In the genomic region with DNA sequence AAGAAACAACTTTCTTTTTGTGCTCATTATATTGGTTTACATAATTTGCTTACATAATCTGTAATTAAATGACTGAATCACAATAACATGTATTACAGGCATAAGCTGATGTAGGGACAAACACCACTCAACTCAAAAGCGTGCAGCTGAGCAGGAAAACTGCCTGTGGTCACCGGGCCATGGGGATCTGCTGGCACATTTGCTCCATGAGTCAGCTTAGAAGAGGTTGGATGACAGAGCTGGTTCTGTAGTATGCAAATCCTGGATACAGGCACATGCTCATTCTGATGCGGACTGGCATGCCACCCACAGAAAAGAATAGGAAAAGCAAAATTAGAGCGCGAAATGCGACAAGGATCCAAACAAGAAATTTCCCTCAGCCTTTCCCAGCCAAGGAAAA, we compare ENCODE assay signal across 1 cellular context.
TF ChIP-seq lines count a peak whose summit lies in the region.

No MANE protein-coding gene starts in this region.

TF ChIP-seq in HEK293, 187 proteins besides CTCF, POLR2A, EP300 and RAD21 (continued from another document):
- TF ChIP-seq, protein P1, sequence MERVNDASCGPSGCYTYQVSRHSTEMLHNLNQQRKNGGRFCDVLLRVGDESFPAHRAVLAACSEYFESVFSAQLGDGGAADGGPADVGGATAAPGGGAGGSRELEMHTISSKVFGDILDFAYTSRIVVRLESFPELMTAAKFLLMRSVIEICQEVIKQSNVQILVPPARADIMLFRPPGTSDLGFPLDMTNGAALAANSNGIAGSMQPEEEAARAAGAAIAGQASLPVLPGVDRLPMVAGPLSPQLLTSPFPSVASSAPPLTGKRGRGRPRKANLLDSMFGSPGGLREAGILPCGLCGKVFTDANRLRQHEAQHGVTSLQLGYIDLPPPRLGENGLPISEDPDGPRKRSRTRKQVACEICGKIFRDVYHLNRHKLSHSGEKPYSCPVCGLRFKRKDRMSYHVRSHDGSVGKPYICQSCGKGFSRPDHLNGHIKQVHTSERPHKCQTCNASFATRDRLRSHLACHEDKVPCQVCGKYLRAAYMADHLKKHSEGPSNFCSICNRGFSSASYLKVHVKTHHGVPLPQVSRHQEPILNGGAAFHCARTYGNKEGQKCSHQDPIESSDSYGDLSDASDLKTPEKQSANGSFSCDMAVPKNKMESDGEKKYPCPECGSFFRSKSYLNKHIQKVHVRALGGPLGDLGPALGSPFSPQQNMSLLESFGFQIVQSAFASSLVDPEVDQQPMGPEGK (tag by site-specific recombination; IDR thresholded peaks at IDR 0.05): no peak
- no peak for TF ChIP-seq ZNF785 (tag by site-specific recombination; IDR thresholded peaks at IDR 0.05)
- TF ChIP-seq ZNF670 (tag by site-specific recombination; IDR thresholded peaks at IDR 0.05; ENCODE audit: low read depth): no peak
- no peak for TF ChIP-seq ZNF654 (tag by site-specific recombination; IDR thresholded peaks at IDR 0.05; ENCODE audit: low read depth)
- TF ChIP-seq KLF7 (tag by site-specific recombination; IDR thresholded peaks at IDR 0.05; ENCODE audit: borderline replicate concordance): no peak
- TF ChIP-seq, protein P2, sequence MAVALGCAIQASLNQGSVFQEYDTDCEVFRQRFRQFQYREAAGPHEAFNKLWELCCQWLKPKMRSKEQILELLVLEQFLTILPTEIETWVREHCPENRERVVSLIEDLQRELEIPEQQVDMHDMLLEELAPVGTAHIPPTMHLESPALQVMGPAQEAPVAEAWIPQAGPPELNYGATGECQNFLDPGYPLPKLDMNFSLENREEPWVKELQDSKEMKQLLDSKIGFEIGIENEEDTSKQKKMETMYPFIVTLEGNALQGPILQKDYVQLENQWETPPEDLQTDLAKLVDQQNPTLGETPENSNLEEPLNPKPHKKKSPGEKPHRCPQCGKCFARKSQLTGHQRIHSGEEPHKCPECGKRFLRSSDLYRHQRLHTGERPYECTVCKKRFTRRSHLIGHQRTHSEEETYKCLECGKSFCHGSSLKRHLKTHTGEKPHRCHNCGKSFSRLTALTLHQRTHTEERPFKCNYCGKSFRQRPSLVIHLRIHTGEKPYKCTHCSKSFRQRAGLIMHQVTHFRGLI (tag by site-specific recombination; IDR thresholded peaks at IDR 0.05): no peak
- TF ChIP-seq, protein P3, sequence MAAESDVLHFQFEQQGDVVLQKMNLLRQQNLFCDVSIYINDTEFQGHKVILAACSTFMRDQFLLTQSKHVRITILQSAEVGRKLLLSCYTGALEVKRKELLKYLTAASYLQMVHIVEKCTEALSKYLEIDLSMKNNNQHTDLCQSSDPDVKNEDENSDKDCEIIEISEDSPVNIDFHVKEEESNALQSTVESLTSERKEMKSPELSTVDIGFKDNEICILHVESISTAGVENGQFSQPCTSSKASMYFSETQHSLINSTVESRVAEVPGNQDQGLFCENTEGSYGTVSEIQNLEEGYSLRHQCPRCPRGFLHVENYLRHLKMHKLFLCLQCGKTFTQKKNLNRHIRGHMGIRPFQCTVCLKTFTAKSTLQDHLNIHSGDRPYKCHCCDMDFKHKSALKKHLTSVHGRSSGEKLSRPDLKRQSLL (tag by site-specific recombination; IDR thresholded peaks at IDR 0.05): no peak
- TF ChIP-seq, protein P4, sequence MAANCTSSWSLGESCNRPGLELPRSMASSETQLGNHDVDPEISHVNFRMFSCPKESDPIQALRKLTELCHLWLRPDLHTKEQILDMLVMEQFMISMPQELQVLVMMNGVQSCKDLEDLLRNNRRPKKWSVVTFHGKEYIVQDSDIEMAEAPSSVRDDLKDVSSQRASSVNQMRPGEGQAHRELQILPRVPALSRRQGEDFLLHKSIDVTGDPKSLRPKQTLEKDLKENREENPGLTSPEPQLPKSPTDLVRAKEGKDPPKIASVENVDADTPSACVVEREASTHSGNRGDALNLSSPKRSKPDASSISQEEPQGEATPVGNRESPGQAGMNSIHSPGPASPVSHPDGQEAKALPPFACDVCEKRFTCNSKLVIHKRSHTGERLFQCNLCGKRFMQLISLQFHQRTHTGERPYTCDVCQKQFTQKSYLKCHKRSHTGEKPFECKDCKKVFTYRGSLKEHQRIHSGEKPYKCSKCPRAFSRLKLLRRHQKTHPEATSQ (tag by site-specific recombination; IDR thresholded peaks at IDR 0.05): no peak
- TF ChIP-seq, protein P5, sequence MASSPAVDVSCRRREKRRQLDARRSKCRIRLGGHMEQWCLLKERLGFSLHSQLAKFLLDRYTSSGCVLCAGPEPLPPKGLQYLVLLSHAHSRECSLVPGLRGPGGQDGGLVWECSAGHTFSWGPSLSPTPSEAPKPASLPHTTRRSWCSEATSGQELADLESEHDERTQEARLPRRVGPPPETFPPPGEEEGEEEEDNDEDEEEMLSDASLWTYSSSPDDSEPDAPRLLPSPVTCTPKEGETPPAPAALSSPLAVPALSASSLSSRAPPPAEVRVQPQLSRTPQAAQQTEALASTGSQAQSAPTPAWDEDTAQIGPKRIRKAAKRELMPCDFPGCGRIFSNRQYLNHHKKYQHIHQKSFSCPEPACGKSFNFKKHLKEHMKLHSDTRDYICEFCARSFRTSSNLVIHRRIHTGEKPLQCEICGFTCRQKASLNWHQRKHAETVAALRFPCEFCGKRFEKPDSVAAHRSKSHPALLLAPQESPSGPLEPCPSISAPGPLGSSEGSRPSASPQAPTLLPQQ (tag by site-specific recombination; IDR thresholded peaks at IDR 0.05): 0 out of 2 replicates have a peak, but pooled peaks have one; percentile 17
- no peak for TF ChIP-seq GFI1B (tag by site-specific recombination; IDR thresholded peaks at IDR 0.05)
- TF ChIP-seq ZNF629 (tag by site-specific recombination; IDR thresholded peaks at IDR 0.05): 0 out of 2 replicates have a peak, but pooled peaks have one; percentile 14
- no peak for TF ChIP-seq IKZF3 (tag by site-specific recombination; IDR thresholded peaks at IDR 0.05)
- no peak for TF ChIP-seq KLF16 (tag by site-specific recombination; IDR thresholded peaks at IDR 0.05)
- no peak for TF ChIP-seq HOXD13 (CRISPR knock-in tag; IDR thresholded peaks at IDR 0.05; ENCODE audit: borderline replicate concordance)
- no peak for TF ChIP-seq ZNF214 (tag by site-specific recombination; IDR thresholded peaks at IDR 0.05; ENCODE audit: borderline replicate concordance)
- TF ChIP-seq, protein P6, sequence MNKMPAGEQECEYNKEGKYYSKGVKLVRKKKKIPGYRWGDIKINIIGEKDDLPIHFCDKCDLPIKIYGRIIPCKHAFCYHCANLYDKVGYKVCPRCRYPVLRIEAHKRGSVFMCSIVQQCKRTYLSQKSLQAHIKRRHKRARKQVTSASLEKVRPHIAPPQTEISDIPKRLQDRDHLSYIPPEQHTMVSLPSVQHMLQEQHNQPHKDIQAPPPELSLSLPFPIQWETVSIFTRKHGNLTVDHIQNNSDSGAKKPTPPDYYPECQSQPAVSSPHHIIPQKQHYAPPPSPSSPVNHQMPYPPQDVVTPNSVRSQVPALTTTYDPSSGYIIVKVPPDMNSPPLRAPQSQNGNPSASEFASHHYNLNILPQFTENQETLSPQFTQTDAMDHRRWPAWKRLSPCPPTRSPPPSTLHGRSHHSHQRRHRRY (tag by site-specific recombination; IDR thresholded peaks at IDR 0.05): no peak
- TF ChIP-seq ZNF76 (tag by site-specific recombination; IDR thresholded peaks at IDR 0.05; ENCODE audit: borderline replicate concordance, low read depth): no peak
- TF ChIP-seq ZXDB (tag by site-specific recombination; IDR thresholded peaks at IDR 0.05): 0 out of 2 replicates have a peak, but pooled peaks have one; percentile 18
- no peak for TF ChIP-seq ZFP41 (tag by site-specific recombination; IDR thresholded peaks at IDR 0.05; ENCODE audit: borderline replicate concordance)
- no peak for TF ChIP-seq ZNF555 (tag by site-specific recombination; conservative IDR thresholded peaks at IDR 0.05)
- no peak for TF ChIP-seq ZNF416 (tag by site-specific recombination; IDR thresholded peaks at IDR 0.05)
- TF ChIP-seq PRDM1 (tag by site-specific recombination; IDR thresholded peaks at IDR 0.05): no peak
- TF ChIP-seq ZNF624 (tag by site-specific recombination; IDR thresholded peaks at IDR 0.05): no peak
- TF ChIP-seq ZNF660 (tag by site-specific recombination; IDR thresholded peaks at IDR 0.05): no peak
- TF ChIP-seq, protein P7, sequence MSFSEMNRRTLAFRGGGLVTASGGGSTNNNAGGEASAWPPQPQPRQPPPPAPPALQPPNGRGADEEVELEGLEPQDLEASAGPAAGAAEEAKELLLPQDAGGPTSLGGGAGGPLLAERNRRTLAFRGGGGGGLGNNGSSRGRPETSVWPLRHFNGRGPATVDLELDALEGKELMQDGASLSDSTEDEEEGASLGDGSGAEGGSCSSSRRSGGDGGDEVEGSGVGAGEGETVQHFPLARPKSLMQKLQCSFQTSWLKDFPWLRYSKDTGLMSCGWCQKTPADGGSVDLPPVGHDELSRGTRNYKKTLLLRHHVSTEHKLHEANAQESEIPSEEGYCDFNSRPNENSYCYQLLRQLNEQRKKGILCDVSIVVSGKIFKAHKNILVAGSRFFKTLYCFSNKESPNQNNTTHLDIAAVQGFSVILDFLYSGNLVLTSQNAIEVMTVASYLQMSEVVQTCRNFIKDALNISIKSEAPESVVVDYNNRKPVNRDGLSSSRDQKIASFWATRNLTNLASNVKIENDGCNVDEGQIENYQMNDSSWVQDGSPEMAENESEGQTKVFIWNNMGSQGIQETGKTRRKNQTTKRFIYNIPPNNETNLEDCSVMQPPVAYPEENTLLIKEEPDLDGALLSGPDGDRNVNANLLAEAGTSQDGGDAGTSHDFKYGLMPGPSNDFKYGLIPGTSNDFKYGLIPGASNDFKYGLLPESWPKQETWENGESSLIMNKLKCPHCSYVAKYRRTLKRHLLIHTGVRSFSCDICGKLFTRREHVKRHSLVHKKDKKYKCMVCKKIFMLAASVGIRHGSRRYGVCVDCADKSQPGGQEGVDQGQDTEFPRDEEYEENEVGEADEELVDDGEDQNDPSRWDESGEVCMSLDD (tag by site-specific recombination; IDR thresholded peaks at IDR 0.05): no peak
- peak; percentile 55; the same call in 1 of the 2 replicates for TF ChIP-seq ZBTB17 (tag by site-specific recombination; IDR thresholded peaks at IDR 0.05)
- TF ChIP-seq, protein P8, sequence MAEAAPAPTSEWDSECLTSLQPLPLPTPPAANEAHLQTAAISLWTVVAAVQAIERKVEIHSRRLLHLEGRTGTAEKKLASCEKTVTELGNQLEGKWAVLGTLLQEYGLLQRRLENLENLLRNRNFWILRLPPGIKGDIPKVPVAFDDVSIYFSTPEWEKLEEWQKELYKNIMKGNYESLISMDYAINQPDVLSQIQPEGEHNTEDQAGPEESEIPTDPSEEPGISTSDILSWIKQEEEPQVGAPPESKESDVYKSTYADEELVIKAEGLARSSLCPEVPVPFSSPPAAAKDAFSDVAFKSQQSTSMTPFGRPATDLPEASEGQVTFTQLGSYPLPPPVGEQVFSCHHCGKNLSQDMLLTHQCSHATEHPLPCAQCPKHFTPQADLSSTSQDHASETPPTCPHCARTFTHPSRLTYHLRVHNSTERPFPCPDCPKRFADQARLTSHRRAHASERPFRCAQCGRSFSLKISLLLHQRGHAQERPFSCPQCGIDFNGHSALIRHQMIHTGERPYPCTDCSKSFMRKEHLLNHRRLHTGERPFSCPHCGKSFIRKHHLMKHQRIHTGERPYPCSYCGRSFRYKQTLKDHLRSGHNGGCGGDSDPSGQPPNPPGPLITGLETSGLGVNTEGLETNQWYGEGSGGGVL (tag by site-specific recombination; IDR thresholded peaks at IDR 0.05): no peak
- TF ChIP-seq, protein P9, sequence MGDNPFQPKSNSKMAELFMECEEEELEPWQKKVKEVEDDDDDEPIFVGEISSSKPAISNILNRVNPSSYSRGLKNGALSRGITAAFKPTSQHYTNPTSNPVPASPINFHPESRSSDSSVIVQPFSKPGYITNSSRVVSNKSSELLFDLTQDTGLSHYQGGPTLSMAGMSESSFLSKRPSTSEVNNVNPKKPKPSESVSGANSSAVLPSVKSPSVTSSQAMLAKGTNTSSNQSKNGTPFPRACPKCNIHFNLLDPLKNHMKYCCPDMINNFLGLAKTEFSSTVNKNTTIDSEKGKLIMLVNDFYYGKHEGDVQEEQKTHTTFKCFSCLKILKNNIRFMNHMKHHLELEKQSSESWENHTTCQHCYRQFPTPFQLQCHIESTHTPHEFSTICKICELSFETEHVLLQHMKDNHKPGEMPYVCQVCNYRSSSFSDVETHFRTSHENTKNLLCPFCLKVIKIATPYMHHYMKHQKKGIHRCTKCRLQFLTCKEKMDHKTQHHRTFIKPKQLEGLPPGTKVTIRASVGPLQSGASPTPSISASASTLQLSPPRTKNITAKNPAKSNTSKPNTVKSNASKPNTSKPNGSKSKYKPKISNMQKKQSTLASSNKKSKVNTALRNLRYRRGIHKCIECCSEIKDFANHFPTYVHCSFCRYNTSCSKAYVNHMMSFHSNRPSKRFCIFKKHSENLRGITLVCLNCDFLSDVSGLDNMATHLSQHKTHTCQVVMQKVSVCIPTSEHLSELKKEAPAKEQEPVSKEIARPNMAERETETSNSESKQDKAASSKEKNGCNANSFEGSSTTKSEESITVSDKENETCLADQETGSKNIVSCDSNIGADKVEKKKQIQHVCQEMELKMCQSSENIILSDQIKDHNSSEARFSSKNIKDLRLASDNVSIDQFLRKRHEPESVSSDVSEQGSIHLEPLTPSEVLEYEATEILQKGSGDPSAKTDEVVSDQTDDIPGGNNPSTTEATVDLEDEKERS (tag by site-specific recombination; IDR thresholded peaks at IDR 0.05): no peak
- no peak for TF ChIP-seq REPIN1 (tag by site-specific recombination; IDR thresholded peaks at IDR 0.05; ENCODE audit: low read depth)
- peak; percentile 49; the same call in 1 of the 2 replicates for TF ChIP-seq SP7 (tag by site-specific recombination; IDR thresholded peaks at IDR 0.05)
- TF ChIP-seq ZFP3 (tag by site-specific recombination; IDR thresholded peaks at IDR 0.05; ENCODE audit: low read depth): no peak
- no peak for TF ChIP-seq YY1 (tag by site-specific recombination; IDR thresholded peaks at IDR 0.05)
- peak; percentile 85; the same call in 1 of the 2 replicates for TF ChIP-seq MZF1 (tag by site-specific recombination; IDR thresholded peaks at IDR 0.05; ENCODE audit: borderline replicate concordance)
- TF ChIP-seq ZEB2 (tag by site-specific recombination; IDR thresholded peaks at IDR 0.05): peak; percentile 43; the same call in 1 of the 2 replicates
- TF ChIP-seq, protein P10, sequence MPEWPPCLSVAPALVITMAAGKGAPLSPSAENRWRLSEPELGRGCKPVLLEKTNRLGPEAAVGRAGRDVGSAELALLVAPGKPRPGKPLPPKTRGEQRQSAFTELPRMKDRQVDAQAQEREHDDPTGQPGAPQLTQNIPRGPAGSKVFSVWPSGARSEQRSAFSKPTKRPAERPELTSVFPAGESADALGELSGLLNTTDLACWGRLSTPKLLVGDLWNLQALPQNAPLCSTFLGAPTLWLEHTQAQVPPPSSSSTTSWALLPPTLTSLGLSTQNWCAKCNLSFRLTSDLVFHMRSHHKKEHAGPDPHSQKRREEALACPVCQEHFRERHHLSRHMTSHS (tag by site-specific recombination; IDR thresholded peaks at IDR 0.05): no peak
